ENCODE assay signal across 15 cellular contexts in the genomic region with DNA sequence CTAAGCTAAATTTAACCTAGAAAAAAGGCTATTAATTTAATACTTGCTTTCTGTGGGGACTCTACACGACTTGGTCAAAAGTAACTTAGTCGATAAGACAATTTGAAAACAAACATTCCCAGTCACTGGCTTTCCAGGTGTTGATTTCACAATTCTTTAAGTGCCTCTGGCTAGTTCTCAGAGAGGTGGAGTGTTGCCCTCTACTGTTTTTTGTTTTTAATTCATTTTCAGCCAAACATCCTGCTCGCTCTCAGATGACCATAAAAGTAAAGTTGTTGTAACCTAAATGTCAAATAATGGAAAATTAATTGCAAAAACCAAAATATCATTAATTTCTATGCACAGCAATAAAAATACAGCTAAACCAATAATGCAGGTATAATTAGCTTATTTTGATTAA.
DNase-seq lines count a peak whose midpoint lies in the region; ATAC-seq, FAIRE-seq and TF ChIP-seq lines count a peak whose summit lies in the region.
"Had no signal": no experiment of that assay in that cellular context is flagged by ENCODE, and none has a peak within 500 bp of the region (broad histone marks: within the 10 kb centered on the region; RNA-seq: fewer than 3 reads in every experiment).

No MANE protein-coding gene starts in this region.

- H3K4me1 Mint-ChIP-seq in endodermal cell = peaks cover 33% of the 10 kb centered on the region

- H3K27me3 ChIP-seq in endodermal cell (ENCODE audit: control insufficient read depth, insufficient read depth, low read length, poor library complexity, severe bottlenecking) = no peaks in the 10 kb centered on the region
- H3K27me3 ChIP-seq in pancreas = no peaks in the 10 kb centered on the region
- H3K27me3 ChIP-seq in sigmoid colon = no peaks in the 10 kb centered on the region

- H3K9me3 ChIP-seq in endodermal cell (ENCODE audit: control insufficient read depth, low read length) = peaks cover 8% of the 10 kb centered on the region
- no peaks in the 10 kb centered on the region for H3K9me3 ChIP-seq in pancreas
- H3K9me3 ChIP-seq in sigmoid colon = no peaks in the 10 kb centered on the region

- H3K9ac ChIP-seq in endodermal cell (ENCODE audit: extremely low read depth, low read length, poor library complexity, severe bottlenecking) = no peak overlapping the region

- H3K36me3 Mint-ChIP-seq in endodermal cell (ENCODE audit: low read depth) = peaks cover 33% of the 10 kb centered on the region

- DNase-seq in DMS 273 (lab: John Stamatoyannopoulos, UW; ENCODE audit: unreplicated experiment) (peak; percentile 10), DMS 273 treated with DMSO at 0.1 percent for 48 hours (lab: John Stamatoyannopoulos, UW) (no peak), NCI-H748 (lab: John Stamatoyannopoulos, UW; ENCODE audit: unreplicated experiment) (peak; percentile 40), endodermal cell (no peak), pancreas (no peak), sigmoid colon (no peak), cerebellar nuclear complex (lab: John Stamatoyannopoulos, UW) (no peak)
- DNase-seq: activated T-cell treated with anti-CD3 and anti-CD28 coated beads, Interleukin-2, amount 50 U/mL, for 1 hour; aorta; islet precursor cell; NCI-H1436 treated with DMSO at 0.1 percent for 48 hours had no signal

- no peak overlapping the region for H3K4me3 ChIP-seq in endodermal cell (ENCODE audit: low read length)
- H3K4me3 ChIP-seq in pancreas = no peak overlapping the region
- no peak overlapping the region for H3K4me3 ChIP-seq in sigmoid colon

- TF ChIP-seq CTCF in endodermal cell (conservative IDR thresholded peaks at IDR 0.05) (peak; percentile 68), pancreas (IDR thresholded peaks at IDR 0.05) (no peak), sigmoid colon (IDR thresholded peaks at IDR 0.05) (no peak)

- H3K9me3 Mint-ChIP-seq in endodermal cell = peaks cover 9% of the 10 kb centered on the region

- no peak for FAIRE-seq in pancreas (lab: Jason Lieb, UNC)
- FAIRE-seq: GM12892, TTC549 had no signal

- H3K36me3 ChIP-seq in endodermal cell (ENCODE audit: control insufficient read depth, insufficient read depth, low read length) = peaks cover 24% of the 10 kb centered on the region
- H3K36me3 ChIP-seq in pancreas = no peaks in the 10 kb centered on the region
- no peaks in the 10 kb centered on the region for H3K36me3 ChIP-seq in sigmoid colon

- no peak overlapping the region for H3K4me3 Mint-ChIP-seq in endodermal cell

- H3K4me1 ChIP-seq in endodermal cell (ENCODE audit: control insufficient read depth, insufficient read depth, low read length) (peaks cover 18% of the 10 kb centered on the region), pancreas (peaks cover 0 to 4% (median 0%) of the 10 kb centered on the region in 3 donors), sigmoid colon (no peaks in the 10 kb centered on the region)

- no peak for TF ChIP-seq EP300 in sigmoid colon (IDR thresholded peaks at IDR 0.05)

- no peak overlapping the region for H3K27ac Mint-ChIP-seq in endodermal cell

- WGBS in endodermal cell (ENCODE audit: insufficient coverage in 1 of 2, insufficient read length in 1 of 2), 2 experiments = 58 to 67% methylated on average over 2 to 3 of the region's 3 CpGs
- WGBS in pancreas, 2 donors = 13 to 16% methylated on average over 3 of the region's 3 CpGs
- WGBS in sigmoid colon, 2 donors = 26 to 67% methylated on average over 3 of the region's 3 CpGs

- ATAC-seq in pancreas (peak; percentile 74 to 87 (median 80)), HG03378 (IDR thresholded peaks at IDR 0.05; ENCODE audit: unreplicated experiment) (no peak)

- no peaks in the 10 kb centered on the region for H3K27me3 Mint-ChIP-seq in endodermal cell (ENCODE audit: insufficient read depth)

- intact Hi-C loops in pancreas (cut with DNase I) (loop anchor here in 1 of 3 donors (10.0 kb wide), 1 partner anchor 235 kb away; no protein-coding TSS in a partner anchor), sigmoid colon (cut with DNase I) (no loop called here)

- no peak overlapping the region for H3K27ac ChIP-seq in endodermal cell (ENCODE audit: low read depth, low read length)
- no peak overlapping the region for H3K27ac ChIP-seq in pancreas
- H3K27ac ChIP-seq in sigmoid colon = no peak overlapping the region
- H3K27ac ChIP-seq: 22Rv1 had no signal

- TF ChIP-seq POLR2A in sigmoid colon (IDR thresholded peaks at IDR 0.05) = no peak

Comparison
In these comparisons a context has a peak if more than half of its experiments do, and no peak if none do; other contexts are left out.
1. DNase-seq: peak in DMS 273 (single experiment) and NCI-H748 (single experiment); none in DMS 273 treated with DMSO at 0.1 percent for 48 hours (single experiment), endodermal cell (single experiment), pancreas (0 of 6), sigmoid colon (single experiment) and cerebellar nuclear complex (0 of 2).